In genomic region chr11:16791494-16791961, GRCh38 we compare ENCODE assay signal across 9 cellular contexts. TPM values are rescaled to one million over a fixed set of nuclear protein-coding genes. Genes with fewer than 3 reads are reported as not detected.
DNase-seq lines count a peak whose midpoint lies in the region; ATAC-seq and TF ChIP-seq lines count a peak whose summit lies in the region.
"Had no signal": no experiment of that assay in that cellular context is flagged by ENCODE, and none has a peak within 500 bp of the region (broad histone marks: within the 10 kb centered on the region; RNA-seq: fewer than 3 reads in every experiment).

No MANE protein-coding gene starts in this region.

- intact Hi-C loops in right lobe of liver (cut with DNase I), result no loop called here

- in situ Hi-C loops in brain microvascular endothelial cell (cut with HindIII; ENCODE audit: low pct_ligation_motif_present, low sequenced_read_pairs), result no loop called here

- H3K27ac Mint-ChIP-seq in activated naive CD8-positive, alpha-beta T cell treated with anti-CD3 and anti-CD28 coated beads, Interleukin-2, amount 50 U/mL, for 24 hours, result peak overlapping the region; percentile 80
- no peak overlapping the region for H3K27ac Mint-ChIP-seq in activated naive CD8-positive, alpha-beta T cell treated with anti-CD3 and anti-CD28 coated beads for 36 hours

- WGBS in right lobe of liver (ENCODE audit: insufficient coverage, low coverage, low lambda C conversion rate, missing lambda C conversion rate), result 33% methylated on average over 4 of the region's 9 CpGs

- H3K9me3 ChIP-seq in right lobe of liver, result no peaks in the 10 kb centered on the region

- no peak for DNase-seq in activated naive CD8-positive, alpha-beta T cell treated with anti-CD3 and anti-CD28 coated beads, Interleukin-2, amount 50 U/mL, for 24 hours
- no peak for DNase-seq in activated naive CD8-positive, alpha-beta T cell treated with anti-CD3 and anti-CD28 coated beads for 36 hours
- DNase-seq in brain microvascular endothelial cell (peak; percentile 96), right lobe of liver (peak in 1 of 3 donors; percentile 55), NCI-H2196 treated with DMSO at 0.1 percent for 48 hours (lab: John Stamatoyannopoulos, UW; ENCODE audit: unreplicated experiment) (no peak), GF-D8 (lab: John Stamatoyannopoulos, UW) (no peak), T-helper 9 cell (no peak), putamen (ENCODE audit: low spot score) (no peak)
- DNase-seq: DMS 273 treated with DMSO at 0.1 percent for 48 hours had no signal

- no peaks in the 10 kb centered on the region for H3K27me3 Mint-ChIP-seq in activated naive CD8-positive, alpha-beta T cell treated with anti-CD3 and anti-CD28 coated beads, Interleukin-2, amount 50 U/mL, for 24 hours
- H3K27me3 Mint-ChIP-seq in activated naive CD8-positive, alpha-beta T cell treated with anti-CD3 and anti-CD28 coated beads for 36 hours, result no peaks in the 10 kb centered on the region

- H3K9me3 Mint-ChIP-seq in activated naive CD8-positive, alpha-beta T cell treated with anti-CD3 and anti-CD28 coated beads, Interleukin-2, amount 50 U/mL, for 24 hours, result no peaks in the 10 kb centered on the region
- H3K9me3 Mint-ChIP-seq in activated naive CD8-positive, alpha-beta T cell treated with anti-CD3 and anti-CD28 coated beads for 36 hours, result no peaks in the 10 kb centered on the region

- H3K27ac ChIP-seq in brain microvascular endothelial cell, result peak overlapping the region; percentile 95
- peak overlapping the region in 1 of 3 donors; percentile 39 for H3K27ac ChIP-seq in right lobe of liver

- H3K36me3 Mint-ChIP-seq in activated naive CD8-positive, alpha-beta T cell treated with anti-CD3 and anti-CD28 coated beads, Interleukin-2, amount 50 U/mL, for 24 hours (ENCODE audit: low read depth), result no peaks in the 10 kb centered on the region
- H3K36me3 Mint-ChIP-seq in activated naive CD8-positive, alpha-beta T cell treated with anti-CD3 and anti-CD28 coated beads for 36 hours, result no peaks in the 10 kb centered on the region

- TF ChIP-seq CTCF in brain microvascular endothelial cell (IDR thresholded peaks at IDR 0.05; ENCODE audit: low read depth, low read length, missing control alignments) (no peak), right lobe of liver (IDR thresholded peaks at IDR 0.05) (no peak)

- ATAC-seq in activated naive CD8-positive, alpha-beta T cell treated with anti-CD3 and anti-CD28 coated beads, Interleukin-2, amount 50 U/mL, for 24 hours, result peak; percentile 67
- peak in 3 of 4 donors; percentile 2 to 59 (median 49) for ATAC-seq in right lobe of liver

- H3K27me3 ChIP-seq in brain microvascular endothelial cell (replicated peaks) (no peaks in the 10 kb centered on the region), right lobe of liver (no peaks in the 10 kb centered on the region)

- peaks cover 6 to 33% (median 18%) of the 10 kb centered on the region in 4 donors for H3K4me1 ChIP-seq in right lobe of liver

- no peaks in the 10 kb centered on the region for H3K36me3 ChIP-seq in brain microvascular endothelial cell (replicated peaks)
- no peaks in the 10 kb centered on the region for H3K36me3 ChIP-seq in right lobe of liver

- H3K4me3 Mint-ChIP-seq in activated naive CD8-positive, alpha-beta T cell treated with anti-CD3 and anti-CD28 coated beads, Interleukin-2, amount 50 U/mL, for 24 hours, result no peak overlapping the region
- no peak overlapping the region for H3K4me3 Mint-ChIP-seq in activated naive CD8-positive, alpha-beta T cell treated with anti-CD3 and anti-CD28 coated beads for 36 hours

- H3K4me1 Mint-ChIP-seq in activated naive CD8-positive, alpha-beta T cell treated with anti-CD3 and anti-CD28 coated beads, Interleukin-2, amount 50 U/mL, for 24 hours, result peaks cover 26% of the 10 kb centered on the region
- peaks cover 15% of the 10 kb centered on the region for H3K4me1 Mint-ChIP-seq in activated naive CD8-positive, alpha-beta T cell treated with anti-CD3 and anti-CD28 coated beads for 36 hours

- H3K4me3 ChIP-seq in brain microvascular endothelial cell (ENCODE audit: low read depth, low read length) (peak overlapping the region; percentile 36), right lobe of liver (no peak overlapping the region)

- TF ChIP-seq POLR2A in right lobe of liver (IDR thresholded peaks at IDR 0.05), result no peak

RNA-seq across cellular contexts. Expression of gene C11orf58, which starts 53.1 kb away (rescaled TPM):
- total RNA-seq in activated naive CD8-positive, alpha-beta T cell treated with anti-CD3 and anti-CD28 coated beads for 36 hours, result 100 to 1,000 TPM; 151 to 153 TPM
- total RNA-seq in right lobe of liver, result 10 to 100 TPM; 50.3 to 79.1 (median 56.9) TPM
